Comparison of ENCODE assay signal across 22 cellular contexts in the genomic region with DNA sequence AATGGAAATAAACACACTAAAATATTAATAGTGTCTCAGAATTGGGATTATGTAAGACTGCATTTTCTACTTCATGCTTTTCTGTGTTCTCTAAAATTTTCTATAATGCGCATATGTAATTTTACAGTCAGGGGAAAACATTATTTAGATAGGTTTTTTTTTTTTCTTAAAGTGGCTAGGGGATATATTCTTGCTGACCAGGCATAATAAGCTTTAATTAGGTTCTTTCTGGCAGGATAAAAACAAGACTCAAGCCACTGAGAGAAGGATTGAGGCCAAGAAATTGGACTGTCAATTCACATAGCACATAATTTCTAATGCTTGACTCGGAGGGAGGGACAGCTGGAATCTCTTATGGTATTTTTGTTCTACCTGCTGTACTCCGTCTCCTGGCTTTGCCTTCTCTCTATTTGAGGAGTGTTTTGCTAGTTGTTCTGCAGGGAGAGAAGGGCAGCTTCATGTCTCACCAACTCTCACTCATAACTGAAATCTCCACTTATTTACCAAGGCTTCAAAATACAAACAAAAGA.
A peak's percentile ranks its signal among the peaks of the same experiment; 100 is the strongest.
DNase-seq lines count a peak whose midpoint lies in the region; ATAC-seq, FAIRE-seq and TF ChIP-seq lines count a peak whose summit lies in the region.
"Had no signal": no experiment of that assay in that cellular context is flagged by ENCODE, and none has a peak within 500 bp of the region (broad histone marks: within the 10 kb centered on the region; RNA-seq: fewer than 3 reads in every experiment).

No MANE protein-coding gene starts in this region.

- DNase-seq in HepG2 (ENCODE audit: low spot score) = no peak
- no peak for DNase-seq in right lobe of liver
- DNase-seq in astrocyte of the hippocampus (ENCODE audit: low read depth, low spot score) = peak; percentile 6
- DNase-seq in mesothelial cell of epicardium (ENCODE audit: low spot score in 2 of 2, unreplicated experiment in 2 of 2) = no peak
- no peak for DNase-seq in NOMO-1 treated with dmso at 0.1 percent for 144 hours (lab: John Stamatoyannopoulos, UW; ENCODE audit: unreplicated experiment)
- no peak for DNase-seq in NCI-H774 (lab: John Stamatoyannopoulos, UW)
- no peak for DNase-seq in PC-3
- DNase-seq: CD4-positive, alpha-beta memory T cell; GDM1; GOT3; Kasumi-1; NCI-H146; NCI-H2029; NCI-H524; NCI-H82; Right ventricle myocardium superior had no signal

- TF ChIP-seq CTCF in HepG2 (CRISPR knock-in tag; IDR thresholded peaks at IDR 0.05) (no peak), right lobe of liver (IDR thresholded peaks at IDR 0.05) (no peak), mesothelial cell of epicardium (IDR thresholded peaks at IDR 0.05; ENCODE audit: unreplicated experiment) (no peak), PC-3 (conservative IDR thresholded peaks at IDR 0.05; ENCODE audit: low read depth, low read length) (no peak)

- H3K9ac ChIP-seq in HepG2 (ENCODE audit: insufficient read depth, low read depth, low read length) (no peak overlapping the region), PC-3 (ENCODE audit: low read length) (no peak overlapping the region)
- H3K9ac ChIP-seq: BLaER1 had no signal

- no peaks in the 10 kb centered on the region for H3K36me3 ChIP-seq in HepG2 (replicated peaks in 1 of 2; ENCODE audit: control insufficient read depth in 1 of 2, insufficient read depth in 2 of 2, low read length in 2 of 2)
- no peaks in the 10 kb centered on the region for H3K36me3 ChIP-seq in right lobe of liver
- no peaks in the 10 kb centered on the region for H3K36me3 ChIP-seq in PC-3 (ENCODE audit: low read depth, low read length)
- H3K36me3 ChIP-seq: BLaER1 had no signal

- no peaks in the 10 kb centered on the region for H3K9me2 ChIP-seq in PC-3 (replicated peaks; ENCODE audit: low read length)

- no peaks in the 10 kb centered on the region for H4K20me1 ChIP-seq in HepG2 (ENCODE audit: insufficient read depth, low read length)
- H4K20me1 ChIP-seq in PC-3 (ENCODE audit: low read length) = no peaks in the 10 kb centered on the region
- H4K20me1 ChIP-seq: BLaER1 had no signal

- H3K4me2 ChIP-seq in HepG2 (ENCODE audit: low read depth, low read length) = no peak overlapping the region
- no peak overlapping the region for H3K4me2 ChIP-seq in PC-3 (ENCODE audit: low read length)
- H3K4me2 ChIP-seq: BLaER1 had no signal

- H3K27ac Mint-ChIP-seq in mesothelial cell of epicardium = peak overlapping the region; percentile 47
- H3K27ac Mint-ChIP-seq: CD4-positive, alpha-beta memory T cell; IgD-negative memory B cell; T-helper 1 cell treated with Interleukin-12 subunit alpha and Interleukin-12 subunit beta and Interleukin-4 antibody, amounts not matched to agents 30 μg/mL and 1 μg/mL, for 36 hours had no signal

- H3K27me3 ChIP-seq in HepG2 (ENCODE audit: control insufficient read depth in 1 of 2, insufficient read depth in 2 of 2, low read length in 2 of 2) (peaks cover 0 to 6% of the 10 kb centered on the region in 2 experiments; a peak in 1 of 5 replicates), right lobe of liver (no peaks in the 10 kb centered on the region), PC-3 (ENCODE audit: low read length) (peaks cover 26% of the 10 kb centered on the region)
- H3K27me3 ChIP-seq: BLaER1 had no signal

- H3K9me3 ChIP-seq in HepG2 (ENCODE audit: low read length) (no peaks in the 10 kb centered on the region), right lobe of liver (no peaks in the 10 kb centered on the region), PC-3 (ENCODE audit: low read length) (no peaks in the 10 kb centered on the region)
- H3K9me3 ChIP-seq: BLaER1 had no signal

- no peak overlapping the region for H2AFZ ChIP-seq in HepG2 (ENCODE audit: low read length)
- no peak overlapping the region for H2AFZ ChIP-seq in PC-3 (ENCODE audit: low read length)

- no peaks in the 10 kb centered on the region for H3F3A ChIP-seq in PC-3 (ENCODE audit: low read length, unreplicated experiment)

- 18% methylated on average over 3 of the region's 3 CpGs for WGBS in HepG2 (ENCODE audit: low lambda C conversion rate)
- 79% methylated on average over 3 of the region's 3 CpGs for whole genome bisulfite sequencing in right lobe of liver (ENCODE audit: insufficient coverage, low coverage, low lambda C conversion rate, missing lambda C conversion rate)

- H3K4me1 ChIP-seq in HepG2 (ENCODE audit: insufficient read depth, low read length) = no peaks in the 10 kb centered on the region
- no peaks in the 10 kb centered on the region for H3K4me1 ChIP-seq in right lobe of liver
- H3K4me1 ChIP-seq in PC-3 (ENCODE audit: insufficient read depth, low read length) = no peaks in the 10 kb centered on the region
- H3K4me1 ChIP-seq: BLaER1 had no signal

- H3K9me3 Mint-ChIP-seq in mesothelial cell of epicardium = no peaks in the 10 kb centered on the region
- H3K9me3 Mint-ChIP-seq: T-helper 1 cell treated with Interleukin-12 subunit alpha and Interleukin-12 subunit beta and Interleukin-4 antibody, amounts not matched to agents 30 μg/mL and 1 μg/mL, for 36 hours had no signal

- in situ Hi-C loops in HepG2 (cut with HindIII; ENCODE audit: extremely low pct_ligation_motif_present, low pct_unique_long_range_greater_than_20kb) = no loop called here

- H3K27me3 Mint-ChIP-seq in mesothelial cell of epicardium (ENCODE audit: low read depth) = no peaks in the 10 kb centered on the region

- TF ChIP-seq EP300 in HepG2 (IDR thresholded peaks at IDR 0.05; ENCODE audit: low read depth in 2 of 2, low read length in 2 of 2) = no peak
- TF ChIP-seq EP300 in HepG2 (CRISPR knock-in tag; IDR thresholded peaks at IDR 0.05; ENCODE audit: borderline replicate concordance) = no peak

- TF ChIP-seq RAD21 in HepG2 (CRISPR knock-in tag; IDR thresholded peaks at IDR 0.05) = no peak

- BruUV-seq in HepG2 (replicated peaks; lab: Mats Ljungman, UMichigan) (no TSS peak), PC-3 (replicated peaks; lab: Mats Ljungman, UMichigan) (no TSS peak)

- no peaks in the 10 kb centered on the region for H3K36me3 Mint-ChIP-seq in mesothelial cell of epicardium
- H3K36me3 Mint-ChIP-seq: CD4-positive, alpha-beta memory T cell; IgD-negative memory B cell had no signal

- TF ChIP-seq POLR2A in HepG2 (IDR thresholded peaks at IDR 0.05; ENCODE audit: insufficient read depth in 1 of 2, low read depth in 2 of 2, low read length in 2 of 2) (no peak), right lobe of liver (IDR thresholded peaks at IDR 0.05) (no peak)

- H3K4me3 Mint-ChIP-seq in mesothelial cell of epicardium = no peak overlapping the region
- H3K4me3 Mint-ChIP-seq: CD4-positive, alpha-beta memory T cell; IgD-negative memory B cell; T-helper 1 cell treated with Interleukin-12 subunit alpha and Interleukin-12 subunit beta and Interleukin-4 antibody, amounts not matched to agents 30 μg/mL and 1 μg/mL, for 36 hours had no signal

- peaks cover 23% of the 10 kb centered on the region for H3K4me1 Mint-ChIP-seq in mesothelial cell of epicardium
- H3K4me1 Mint-ChIP-seq: CD4-positive, alpha-beta memory T cell; IgD-negative memory B cell had no signal

- intact Hi-C loops in HepG2 (cut with micrococcal nuclease; ENCODE audit: unreplicated experiment) = loop anchor here (5.0 kb wide), 1 partner anchor 1224 kb away; no protein-coding TSS in a partner anchor
- intact Hi-C loops in right lobe of liver (cut with DNase I) = no loop called here
- intact Hi-C loops in PC-3 (cut with micrococcal nuclease) = no loop called here

- H3K4me3 ChIP-seq in HepG2 (replicated peaks in 1 of 3; ENCODE audit: insufficient read depth in 1 of 3, low read depth in 2 of 3, low read length in 3 of 3) (no peak overlapping the region), right lobe of liver (no peak overlapping the region), PC-3 (ENCODE audit: low read length) (no peak overlapping the region)
- H3K4me3 ChIP-seq: BLaER1 had no signal

- H3K79me2 ChIP-seq in HepG2 (ENCODE audit: insufficient read depth, low read length) (no peaks in the 10 kb centered on the region), PC-3 (ENCODE audit: low read length) (no peaks in the 10 kb centered on the region)

- H3K27ac ChIP-seq in HepG2 (ENCODE audit: extremely low read length, insufficient read depth, low read length) (no peak overlapping the region), right lobe of liver (no peak overlapping the region), PC-3 (ENCODE audit: low read length) (no peak overlapping the region)
- H3K27ac ChIP-seq: BLaER1 had no signal

- CTCF ChIA-PET in HepG2 (lab: Yijun Ruan, JAX; ENCODE audit: low intra/inter-chr PET ratio, low total read pairs) (no interaction called here), PC-3 (lab: Charles Lee) (no interaction called here)

- POLR2A ChIA-PET in HepG2 (lab: Yijun Ruan, JAX) (no interaction called here), PC-3 (lab: Charles Lee; ENCODE audit: unreplicated experiment) (no interaction called here)

- ATAC-seq in HepG2 (no peak), right lobe of liver (no peak), PC-3 (no peak)

- FAIRE-seq in HepG2 (lab: Jason Lieb, UNC) = no peak
- FAIRE-seq: GM18507, GM19239, HTR-8/SVneo had no signal

TF ChIP-seq in HepG2, 621 proteins besides CTCF, POLR2A, EP300 and RAD21:
- TF ChIP-seq MAFF (IDR thresholded peaks at IDR 0.05; ENCODE audit: low read depth, low read length) (peak; percentile 39; the same call in 1 of the 2 replicates), FOXC1 (CRISPR knock-in tag; IDR thresholded peaks at IDR 0.05; ENCODE audit: borderline replicate concordance) (no peak), MAFK (conservative IDR thresholded peaks at IDR 0.05 in 1 of 2, IDR thresholded peaks at IDR 0.05 in 1 of 2; ENCODE audit: low read length in 2 of 2) (peak; percentile 57 to 71; a peak in 2 of 4 replicates)
